ENCODE assay signal across 16 cellular contexts in genomic region chr2:239377591-239377990, GRCh38. TPM values are rescaled to one million over a fixed set of nuclear protein-coding genes. Genes with fewer than 3 reads are reported as not detected.
DNase-seq lines count a peak whose midpoint lies in the region; ATAC-seq and TF ChIP-seq lines count a peak whose summit lies in the region.
"Had no signal": no experiment of that assay in that cellular context is flagged by ENCODE, and none has a peak within 500 bp of the region (broad histone marks: within the 10 kb centered on the region; RNA-seq: fewer than 3 reads in every experiment).

No MANE protein-coding gene starts in this region.

- no peaks in the 10 kb centered on the region for H3K9me3 Mint-ChIP-seq in natural killer cell
- H3K9me3 Mint-ChIP-seq in natural killer cell treated with Interleukin-12 subunit alpha and Interleukin-12 subunit beta and Interleukin-15 and Interleukin-18, amount 100 ng/mL, for 72 hours = no peaks in the 10 kb centered on the region
- no peaks in the 10 kb centered on the region for H3K9me3 Mint-ChIP-seq in central memory CD8-positive, alpha-beta T cell
- peaks cover 0 to 1% (median 0%) of the 10 kb centered on the region in 7 donors for H3K9me3 Mint-ChIP-seq in naive B cell

- H3K4me3 ChIP-seq in foreskin fibroblast (ENCODE audit: low read depth in 1 of 2, low read length in 2 of 2) = no peak overlapping the region

- H3K36me3 Mint-ChIP-seq in natural killer cell = no peaks in the 10 kb centered on the region
- H3K36me3 Mint-ChIP-seq in natural killer cell treated with Interleukin-12 subunit alpha and Interleukin-12 subunit beta and Interleukin-15 and Interleukin-18, amount 100 ng/mL, for 72 hours = no peaks in the 10 kb centered on the region
- H3K36me3 Mint-ChIP-seq in central memory CD8-positive, alpha-beta T cell (ENCODE audit: insufficient read depth) = peaks cover 7% of the 10 kb centered on the region
- no peaks in the 10 kb centered on the region for H3K36me3 Mint-ChIP-seq in naive B cell

- H3K4me3 Mint-ChIP-seq in natural killer cell (no peak overlapping the region), naive B cell (no peak overlapping the region)
- H3K4me3 Mint-ChIP-seq in natural killer cell treated with Interleukin-12 subunit alpha and Interleukin-12 subunit beta and Interleukin-15 and Interleukin-18, amount 100 ng/mL, for 72 hours = no peak overlapping the region
- no peak overlapping the region for H3K4me3 Mint-ChIP-seq in central memory CD8-positive, alpha-beta T cell

- peaks cover 27 to 32% of the 10 kb centered on the region in 2 donors for H3K4me1 Mint-ChIP-seq in natural killer cell
- peaks cover 16 to 24% of the 10 kb centered on the region in 2 donors for H3K4me1 Mint-ChIP-seq in natural killer cell treated with Interleukin-12 subunit alpha and Interleukin-12 subunit beta and Interleukin-15 and Interleukin-18, amount 100 ng/mL, for 72 hours (ENCODE audit: low read depth in 2 of 2)
- peaks cover 22% of the 10 kb centered on the region for H3K4me1 Mint-ChIP-seq in central memory CD8-positive, alpha-beta T cell
- H3K4me1 Mint-ChIP-seq in naive B cell = peaks cover 26 to 40% (median 30%) of the 10 kb centered on the region in 3 donors

- intact Hi-C loops in natural killer cell (cut with micrococcal nuclease) = no loop called here

- H3K27me3 Mint-ChIP-seq in natural killer cell (ENCODE audit: low read depth in 2 of 2) = no peaks in the 10 kb centered on the region
- peaks cover 0 to 2% of the 10 kb centered on the region in 2 donors for H3K27me3 Mint-ChIP-seq in natural killer cell treated with Interleukin-12 subunit alpha and Interleukin-12 subunit beta and Interleukin-15 and Interleukin-18, amount 100 ng/mL, for 72 hours
- H3K27me3 Mint-ChIP-seq in central memory CD8-positive, alpha-beta T cell = no peaks in the 10 kb centered on the region
- no peaks in the 10 kb centered on the region for H3K27me3 Mint-ChIP-seq in naive B cell

- TF ChIP-seq CTCF in natural killer cell (IDR thresholded peaks at IDR 0.05) = no peak
- TF ChIP-seq CTCF in foreskin fibroblast (IDR thresholded peaks at IDR 0.05; ENCODE audit: low read depth, low read length) = no peak

- peak overlapping the region in 1 of 2 donors; percentile 31 for H3K27ac Mint-ChIP-seq in natural killer cell
- H3K27ac Mint-ChIP-seq in natural killer cell treated with Interleukin-12 subunit alpha and Interleukin-12 subunit beta and Interleukin-15 and Interleukin-18, amount 100 ng/mL, for 72 hours = no peak overlapping the region
- H3K27ac Mint-ChIP-seq in central memory CD8-positive, alpha-beta T cell (ENCODE audit: low read depth) = peak overlapping the region; percentile 35
- peak overlapping the region in 5 of 6 donors; percentile 49 to 100 (median 59) for H3K27ac Mint-ChIP-seq in naive B cell

- ATAC-seq in natural killer cell = no peak
- ATAC-seq in natural killer cell treated with Interleukin-12 subunit alpha and Interleukin-12 subunit beta and Interleukin-15 and Interleukin-18, amount 100 ng/mL, for 72 hours = no peak
- no peak for ATAC-seq in central memory CD8-positive, alpha-beta T cell (replicated peaks; ENCODE audit: extremely low read depth, poor library complexity, severe bottlenecking)
- no peak for ATAC-seq in naive B cell (ENCODE audit: low read depth in 2 of 2)
- ATAC-seq: HepG2 had no signal

- peak; percentile 4 for DNase-seq in natural killer cell
- no peak for DNase-seq in natural killer cell treated with Interleukin-12 subunit alpha and Interleukin-12 subunit beta and Interleukin-15 and Interleukin-18, amount 100 ng/mL, for 72 hours (ENCODE audit: low spot score)
- no peak for DNase-seq in central memory CD8-positive, alpha-beta T cell (ENCODE audit: low spot score in 2 of 2)
- DNase-seq in naive B cell = no peak
- no peak for DNase-seq in activated CD4-positive, alpha-beta T cell treated with anti-CD3 and anti-CD28 coated beads for 1 hour
- DNase-seq in C1 segment of cervical spinal cord (lab: John Stamatoyannopoulos, UW) = no peak
- DNase-seq in foreskin fibroblast = no peak
- DNase-seq: ACHN, DMS153, MM.1S, NCI-H1105, NCI-H187 treated with DMSO at 0.1 percent for 48 hours, NCI-H446 treated with DMSO at 0.1 percent for 48 hours, NCI-H82, SIG-M5 had no signal

RNA-seq across cellular contexts. Expression of gene HDAC4, which starts 23.2 kb away (rescaled TPM):
- total RNA-seq in natural killer cell = 100 to 1,000 TPM in 2 of 3 donors, 10 to 100 TPM in 1; 74.9 to 105 (median 100) TPM
- 10 to 100 TPM; 22.3 to 48.6 TPM for total RNA-seq in natural killer cell treated with Interleukin-12 subunit alpha and Interleukin-12 subunit beta and Interleukin-15 and Interleukin-18, amount 100 ng/mL, for 72 hours
- polyA plus RNA-seq in naive B cell (ENCODE audit: low read depth in 6 of 6) = 1 to 10 TPM in 5 of 6 donors, not detected in 1; 1.5 to 6.8 (median 2.8) TPM

Comparison
In these comparisons a context has a peak if more than half of its experiments do, and no peak if none do; other contexts are left out.
1. H3K27ac Mint-ChIP-seq: peak in central memory CD8-positive, alpha-beta T cell (single experiment) and naive B cell (5 of 6); none in natural killer cell treated with Interleukin-12 subunit alpha and Interleukin-12 subunit beta and Interleukin-15 and Interleukin-18, amount 100 ng/mL, for 72 hours (0 of 2).